14 cellular contexts compared by ENCODE assay signal in genomic region chrX:70553516-70553915, GRCh38.
DNase-seq lines count a peak whose midpoint lies in the region; ATAC-seq and TF ChIP-seq lines count a peak whose summit lies in the region.
"Had no signal": no experiment of that assay in that cellular context is flagged by ENCODE, and none has a peak within 500 bp of the region (broad histone marks: within the 10 kb centered on the region; RNA-seq: fewer than 3 reads in every experiment).

No MANE protein-coding gene starts in this region.

- H2AFZ ChIP-seq in KMS-11 (ENCODE audit: low read depth), result peak overlapping the region; percentile 26; the same call in 1 of the 2 replicates

- H3K36me3 Mint-ChIP-seq in activated CD8-positive, alpha-beta T cell treated with anti-CD3 and anti-CD28 coated beads for 36 hours (ENCODE audit: low read depth), result no peaks in the 10 kb centered on the region
- no peaks in the 10 kb centered on the region for H3K36me3 Mint-ChIP-seq in activated CD8-positive, alpha-beta T cell treated with anti-CD3 and anti-CD28 coated beads, Interleukin-2, amount 10 ng/mL, durations not matched to agents 7 days and 5 days (ENCODE audit: low read depth)
- H3K36me3 Mint-ChIP-seq in progenitor cell of endocrine pancreas (ENCODE audit: insufficient read depth), result peaks cover 3% of the 10 kb centered on the region

- H3K4me3 ChIP-seq in KMS-11 (IDR thresholded peaks at IDR 0.05; ENCODE audit: insufficient read depth, low read depth, low read length), result no peak overlapping the region

- no peaks in the 10 kb centered on the region for H3K27me3 ChIP-seq in KMS-11 (ENCODE audit: insufficient read depth, low read depth)
- H3K27me3 ChIP-seq: brain microvascular endothelial cell had no signal

- TF ChIP-seq CTCF in activated CD8-positive, alpha-beta T cell treated with anti-CD3 and anti-CD28 coated beads for 36 hours (IDR thresholded peaks at IDR 0.05), result no peak
- TF ChIP-seq CTCF in KMS-11 (conservative IDR thresholded peaks at IDR 0.05; ENCODE audit: low read depth, low read length) (no peak), progenitor cell of endocrine pancreas (IDR thresholded peaks at IDR 0.05; ENCODE audit: unreplicated experiment) (no peak)

- no peaks in the 10 kb centered on the region for H3K79me2 ChIP-seq in KMS-11 (ENCODE audit: insufficient read depth, low read depth)

- peaks cover 31% of the 10 kb centered on the region for H3K4me1 ChIP-seq in KMS-11 (ENCODE audit: low read depth, poor library complexity, severe bottlenecking)

- H3K27ac Mint-ChIP-seq in activated CD8-positive, alpha-beta T cell treated with anti-CD3 and anti-CD28 coated beads for 36 hours, result no peak overlapping the region
- no peak overlapping the region for H3K27ac Mint-ChIP-seq in activated CD8-positive, alpha-beta T cell treated with anti-CD3 and anti-CD28 coated beads, Interleukin-2, amount 10 ng/mL, durations not matched to agents 7 days and 5 days
- H3K27ac Mint-ChIP-seq in progenitor cell of endocrine pancreas, result no peak overlapping the region
- H3K27ac Mint-ChIP-seq: T-helper 17 cell had no signal

- H3K9ac ChIP-seq in KMS-11, result peak overlapping the region; percentile 23; the same call in 1 of the 2 replicates

- H3K4me2 ChIP-seq in KMS-11, result peak overlapping the region; percentile 49; the same call in 1 of the 2 replicates

- no peaks in the 10 kb centered on the region for H3K36me3 ChIP-seq in KMS-11 (ENCODE audit: insufficient read depth)
- H3K36me3 ChIP-seq: brain microvascular endothelial cell had no signal

- H3K4me3 Mint-ChIP-seq in activated CD8-positive, alpha-beta T cell treated with anti-CD3 and anti-CD28 coated beads for 36 hours, result no peak overlapping the region
- H3K4me3 Mint-ChIP-seq in activated CD8-positive, alpha-beta T cell treated with anti-CD3 and anti-CD28 coated beads, Interleukin-2, amount 10 ng/mL, durations not matched to agents 7 days and 5 days, result no peak overlapping the region
- H3K4me3 Mint-ChIP-seq in progenitor cell of endocrine pancreas (ENCODE audit: low read depth), result peak overlapping the region; percentile 63
- H3K4me3 Mint-ChIP-seq: T-helper 17 cell had no signal

- H3K27me3 Mint-ChIP-seq in activated CD8-positive, alpha-beta T cell treated with anti-CD3 and anti-CD28 coated beads for 36 hours, result peaks cover 5% of the 10 kb centered on the region
- peaks cover 8% of the 10 kb centered on the region for H3K27me3 Mint-ChIP-seq in activated CD8-positive, alpha-beta T cell treated with anti-CD3 and anti-CD28 coated beads, Interleukin-2, amount 10 ng/mL, durations not matched to agents 7 days and 5 days (ENCODE audit: low read depth)
- no peaks in the 10 kb centered on the region for H3K27me3 Mint-ChIP-seq in progenitor cell of endocrine pancreas
- H3K27me3 Mint-ChIP-seq: T-helper 17 cell had no signal

- DNase-seq in activated CD8-positive, alpha-beta T cell treated with anti-CD3 and anti-CD28 coated beads for 36 hours, result no peak
- DNase-seq in activated CD8-positive, alpha-beta T cell treated with anti-CD3 and anti-CD28 coated beads, Interleukin-2, amount 10 ng/mL, durations not matched to agents 7 days and 5 days, result no peak
- DNase-seq in progenitor cell of endocrine pancreas (ENCODE audit: low spot score, unreplicated experiment) (no peak), Right ventricle myocardium inferior (ENCODE audit: missing footprints) (no peak), left cardiac atrium (no peak), AG20443 (ENCODE audit: low spot score) (no peak)
- DNase-seq: activated CD4-positive, alpha-beta T cell treated with anti-CD3 and anti-CD28 coated beads for 48 hours; activated effector memory CD4-positive, alpha-beta T cell treated with Interleukin-2 at 50 U/mL for 16 hours; islet precursor cell; NCI-H1105; T-helper 17 cell had no signal

- peak overlapping the region; percentile 60 for H3K27ac ChIP-seq in KMS-11
- H3K27ac ChIP-seq: brain microvascular endothelial cell had no signal

- POLR2A ChIA-PET in activated CD8-positive, alpha-beta T cell treated with anti-CD3 and anti-CD28 coated beads for 36 hours (lab: Charles Lee), result no interaction called here
- POLR2A ChIA-PET in activated CD8-positive, alpha-beta T cell treated with anti-CD3 and anti-CD28 coated beads, Interleukin-2, amount 10 ng/mL, durations not matched to agents 7 days and 5 days (lab: Charles Lee), result interaction anchor here (0.5 kb wide), 1 partner anchor 167 kb away, joined by 3 read pairs; no protein-coding TSS in a partner anchor

- intact Hi-C loops in activated CD8-positive, alpha-beta T cell treated with anti-CD3 and anti-CD28 coated beads for 36 hours (cut with micrococcal nuclease), result no loop called here
- intact Hi-C loops in Right ventricle myocardium inferior (cut with DNase I), result no loop called here
- intact Hi-C loops in left cardiac atrium (cut with DNase I), result loop anchor here (5.0 to 10.0 kb wide), 2 partner anchors 99 to 101 kb away; no protein-coding TSS in a partner anchor

- peak; percentile 69 for ATAC-seq in activated CD8-positive, alpha-beta T cell treated with anti-CD3 and anti-CD28 coated beads for 36 hours
- no peak for ATAC-seq in activated CD8-positive, alpha-beta T cell treated with anti-CD3 and anti-CD28 coated beads, Interleukin-2, amount 10 ng/mL, durations not matched to agents 7 days and 5 days
- peak; percentile 80 for ATAC-seq in GM21786 (IDR thresholded peaks at IDR 0.05; ENCODE audit: unreplicated experiment)
- no peak for ATAC-seq in Right ventricle myocardium inferior
- ATAC-seq in left cardiac atrium, result no peak
- ATAC-seq: T-helper 17 cell had no signal

- CTCF ChIA-PET in activated CD8-positive, alpha-beta T cell treated with anti-CD3 and anti-CD28 coated beads for 36 hours (lab: Charles Lee), result interaction anchor here (0.6 to 1.4 kb wide), 4 partner anchors 89 to 120 kb away, joined by 3 to 4 read pairs (median 3); no protein-coding TSS in a partner anchor
- CTCF ChIA-PET in activated CD8-positive, alpha-beta T cell treated with anti-CD3 and anti-CD28 coated beads, Interleukin-2, amount 10 ng/mL, durations not matched to agents 7 days and 5 days (lab: Charles Lee), result interaction anchor here (1.2 to 2.4 kb wide), 6 partner anchors 24 to 120 kb away, joined by 3 to 13 read pairs (median 6); no protein-coding TSS in a partner anchor

- H3K9me3 Mint-ChIP-seq in activated CD8-positive, alpha-beta T cell treated with anti-CD3 and anti-CD28 coated beads for 36 hours, result no peaks in the 10 kb centered on the region
- H3K9me3 Mint-ChIP-seq in activated CD8-positive, alpha-beta T cell treated with anti-CD3 and anti-CD28 coated beads, Interleukin-2, amount 10 ng/mL, durations not matched to agents 7 days and 5 days (ENCODE audit: insufficient read depth), result no peaks in the 10 kb centered on the region
- H3K9me3 Mint-ChIP-seq in progenitor cell of endocrine pancreas (ENCODE audit: low read depth), result peaks cover 15% of the 10 kb centered on the region

- peaks cover 13% of the 10 kb centered on the region for H3K4me1 Mint-ChIP-seq in activated CD8-positive, alpha-beta T cell treated with anti-CD3 and anti-CD28 coated beads for 36 hours (ENCODE audit: low read depth)
- peaks cover 10% of the 10 kb centered on the region for H3K4me1 Mint-ChIP-seq in activated CD8-positive, alpha-beta T cell treated with anti-CD3 and anti-CD28 coated beads, Interleukin-2, amount 10 ng/mL, durations not matched to agents 7 days and 5 days (ENCODE audit: low read depth)
- peaks cover 19% of the 10 kb centered on the region for H3K4me1 Mint-ChIP-seq in progenitor cell of endocrine pancreas (ENCODE audit: low read depth)
- H3K4me1 Mint-ChIP-seq: T-helper 17 cell had no signal

- no peaks in the 10 kb centered on the region for H4K20me1 ChIP-seq in KMS-11 (ENCODE audit: insufficient read depth)

Comparison
In these comparisons a context has a peak if more than half of its experiments do, and no peak if none do; other contexts are left out.
1. ATAC-seq: peak in activated CD8-positive, alpha-beta T cell treated with anti-CD3 and anti-CD28 coated beads for 36 hours (single experiment) and GM21786 (single experiment); none in activated CD8-positive, alpha-beta T cell treated with anti-CD3 and anti-CD28 coated beads, Interleukin-2, amount 10 ng/mL, durations not matched to agents 7 days and 5 days (single experiment), Right ventricle myocardium inferior (single experiment) and left cardiac atrium (0 of 2).
2. intact Hi-C loops: an anchor here in left cardiac atrium (5.0 to 10.0 kb wide); none called in activated CD8-positive, alpha-beta T cell treated with anti-CD3 and anti-CD28 coated beads for 36 hours and Right ventricle myocardium inferior.